In the genomic region with DNA sequence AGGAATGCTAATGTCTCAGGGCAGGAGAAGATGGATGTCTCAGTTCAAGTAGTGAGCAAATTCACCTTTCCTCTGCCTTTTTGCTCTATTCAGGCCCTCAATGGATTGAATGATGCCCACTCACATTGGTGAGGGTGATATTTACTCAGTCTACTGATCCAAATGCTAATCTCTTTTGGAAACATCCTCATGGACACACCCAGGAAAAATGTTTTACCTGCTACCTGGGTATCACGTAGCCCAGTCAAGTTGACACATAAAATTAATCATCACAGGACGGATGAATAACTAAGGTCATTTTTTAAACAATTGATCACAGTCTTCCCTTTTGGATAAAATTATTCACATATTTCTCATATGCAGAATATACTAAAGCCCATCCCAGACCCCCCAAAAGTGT, we compare ENCODE assay signal across 31 cellular contexts.
"Had no signal": no experiment of that assay in that cellular context is flagged by ENCODE, and none has a peak within 500 bp of the region (broad histone marks: within the 10 kb centered on the region; RNA-seq: fewer than 3 reads in every experiment).

No MANE protein-coding gene starts in this region.

- H3K9me3 Mint-ChIP-seq: activated T-cell treated with anti-CD3 and anti-CD28 coated beads, Interleukin-2, amount 50 U/mL, for 24 hours; central memory CD8-positive, alpha-beta T cell had no signal

- H3K4me3 ChIP-seq: ascending aorta, breast epithelium, coronary artery, dorsolateral prefrontal cortex, esophagus squamous epithelium, gastroesophageal sphincter had no signal

- DNase-seq: activated CD4-positive, alpha-beta memory T cell treated with anti-CD3 and anti-CD28 coated beads, Interleukin-2, amount 10 ng/mL, durations not matched to agents 7 days and 5 days; activated CD4-positive, alpha-beta T cell treated with anti-CD3 and anti-CD28 coated beads for 1 hour; activated CD4-positive, alpha-beta T cell treated with anti-CD3 and anti-CD28 coated beads for 4 hours; activated CD4-positive, alpha-beta T cell treated with anti-CD3 and anti-CD28 coated beads, Interleukin-2, amount 10 ng/mL, durations not matched to agents 7 days and 5 days; activated CD4-positive, alpha-beta T cell treated with anti-CD3 and anti-CD28 coated beads, Interleukin-2, amount 50 U/mL, for 4 hours; activated CD8-positive, alpha-beta memory T cell treated with anti-CD3 and anti-CD28 coated beads, Interleukin-2, amount 50 U/mL, for 48 hours; activated gamma-delta T cell; activated naive CD4-positive, alpha-beta T cell; activated naive CD4-positive, alpha-beta T cell treated with anti-CD3 and anti-CD28 coated beads, Interleukin-2, amount 10 ng/mL, durations not matched to agents 7 days and 5 days; activated naive CD8-positive, alpha-beta T cell treated with anti-CD3 and anti-CD28 coated beads, Interleukin-2, amount 10 ng/mL, durations not matched to agents 7 days and 5 days; activated T-cell treated with anti-CD3 and anti-CD28 coated beads for 4 hours; activated T-cell treated with anti-CD3 and anti-CD28 coated beads, Interleukin-2, amount 50 U/mL, for 24 hours; activated T-cell treated with anti-CD3 and anti-CD28 coated beads, Interleukin-2, amount 50 U/mL, for 72 hours; dorsolateral prefrontal cortex; effector memory CD4-positive, alpha-beta T cell; esophagus squamous epithelium; foreskin melanocyte; T-helper 1 cell; T-helper 17 cell; T1000 had no signal

- H3K27ac Mint-ChIP-seq: activated CD4-positive, alpha-beta memory T cell treated with anti-CD3 and anti-CD28 coated beads, Interleukin-2, amount 10 ng/mL, durations not matched to agents 7 days and 5 days; activated CD4-positive, alpha-beta T cell treated with anti-CD3 and anti-CD28 coated beads, Interleukin-2, amount 10 ng/mL, durations not matched to agents 7 days and 5 days; activated naive CD4-positive, alpha-beta T cell treated with anti-CD3 and anti-CD28 coated beads, Interleukin-2, amount 10 ng/mL, durations not matched to agents 7 days and 5 days; activated naive CD4-positive, alpha-beta T cell treated with anti-CD3 and anti-CD28 coated beads, Interleukin-2, amount 50 U/mL, for 72 hours; activated naive CD8-positive, alpha-beta T cell treated with anti-CD3 and anti-CD28 coated beads, Interleukin-2, amount 10 ng/mL, durations not matched to agents 7 days and 5 days; activated T-cell treated with anti-CD3 and anti-CD28 coated beads, Interleukin-2, amount 50 U/mL, for 24 hours; activated T-cell treated with anti-CD3 and anti-CD28 coated beads, Interleukin-2, amount 50 U/mL, for 72 hours; brain; dendritic cell treated with granulocyte-macrophage colony-stimulating factor and Interleukin-4, amounts not matched to agents 40 ng/mL and 50 ng/mL, for 4 days; T-helper 17 cell; T-helper 2 cell treated with Interferon-gamma antibody and Interleukin-4, amounts not matched to agents 5 μg/mL and 100 μg/mL, for 36 hours; WTC11 had no signal

- H3K27me3 Mint-ChIP-seq: activated CD4-positive, alpha-beta memory T cell treated with anti-CD3 and anti-CD28 coated beads, Interleukin-2, amount 10 ng/mL, durations not matched to agents 7 days and 5 days; activated naive CD4-positive, alpha-beta T cell treated with anti-CD3 and anti-CD28 coated beads, Interleukin-2, amount 10 ng/mL, durations not matched to agents 7 days and 5 days; activated naive CD8-positive, alpha-beta T cell treated with anti-CD3 and anti-CD28 coated beads, Interleukin-2, amount 10 ng/mL, durations not matched to agents 7 days and 5 days; activated T-cell treated with anti-CD3 and anti-CD28 coated beads, Interleukin-2, amount 50 U/mL, for 24 hours; brain; central memory CD8-positive, alpha-beta T cell; T-helper 17 cell had no signal

- H3K27me3 ChIP-seq: ascending aorta, breast epithelium, dorsolateral prefrontal cortex, esophagus squamous epithelium, gastroesophageal sphincter had no signal

- H3K36me3 ChIP-seq: ascending aorta, breast epithelium, esophagus squamous epithelium, gastroesophageal sphincter had no signal

- H3K4me1 ChIP-seq: breast epithelium, gastroesophageal sphincter had no signal

- H3K9me3 ChIP-seq: ascending aorta, esophagus squamous epithelium had no signal

- H3K27ac ChIP-seq: breast epithelium, dorsolateral prefrontal cortex, gastroesophageal sphincter, VCaP had no signal

- H3K4me3 Mint-ChIP-seq: activated CD4-positive, alpha-beta memory T cell treated with anti-CD3 and anti-CD28 coated beads, Interleukin-2, amount 10 ng/mL, durations not matched to agents 7 days and 5 days; activated CD4-positive, alpha-beta T cell treated with anti-CD3 and anti-CD28 coated beads, Interleukin-2, amount 10 ng/mL, durations not matched to agents 7 days and 5 days; activated naive CD4-positive, alpha-beta T cell treated with anti-CD3 and anti-CD28 coated beads, Interleukin-2, amount 10 ng/mL, durations not matched to agents 7 days and 5 days; activated naive CD8-positive, alpha-beta T cell treated with anti-CD3 and anti-CD28 coated beads, Interleukin-2, amount 10 ng/mL, durations not matched to agents 7 days and 5 days; activated T-cell treated with anti-CD3 and anti-CD28 coated beads, Interleukin-2, amount 50 U/mL, for 24 hours; activated T-cell treated with anti-CD3 and anti-CD28 coated beads, Interleukin-2, amount 50 U/mL, for 72 hours; brain; central memory CD8-positive, alpha-beta T cell; dendritic cell treated with granulocyte-macrophage colony-stimulating factor and Interleukin-4, amounts not matched to agents 40 ng/mL and 50 ng/mL, for 4 days; T-helper 17 cell; T-helper 2 cell treated with Interferon-gamma antibody and Interleukin-4, amounts not matched to agents 5 μg/mL and 100 μg/mL, for 36 hours; WTC11 had no signal

- ATAC-seq: activated naive CD4-positive, alpha-beta T cell treated with anti-CD3 and anti-CD28 coated beads, Interleukin-2, amount 50 U/mL, for 72 hours; activated T-cell treated with anti-CD3 and anti-CD28 coated beads, Interleukin-2, amount 50 U/mL, for 72 hours; gastroesophageal sphincter; T-helper 17 cell; WTC11 had no signal
